ENCODE assay signal across 20 cellular contexts in the genomic region with DNA sequence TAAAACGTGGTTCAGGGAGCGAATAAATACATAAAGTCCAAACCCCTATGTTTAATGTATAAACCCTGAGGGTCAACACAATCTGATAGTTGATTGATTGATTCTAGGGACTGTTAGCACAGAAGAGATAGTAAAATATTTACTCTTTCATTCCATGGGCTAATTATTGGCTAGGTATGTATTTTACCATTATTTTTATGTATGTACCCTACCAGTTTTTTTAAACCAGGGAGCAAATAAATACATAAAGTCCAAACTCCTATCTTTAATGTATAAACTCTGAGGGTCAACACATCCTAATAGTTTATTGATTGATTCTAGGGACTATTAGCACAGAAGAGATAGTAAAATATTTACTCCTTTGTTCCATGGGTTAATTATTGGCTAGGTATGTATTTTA.
"Had no signal": no experiment of that assay in that cellular context is flagged by ENCODE, and none has a peak within 500 bp of the region (broad histone marks: within the 10 kb centered on the region; RNA-seq: fewer than 3 reads in every experiment).

No MANE protein-coding gene starts in this region.

- H3K9ac ChIP-seq: neural progenitor cell, parathyroid adenoma had no signal

- H3K9me3 Mint-ChIP-seq: nephron; neural progenitor cell; stimulated activated naive B cell treated with anti-CD40 and anti-IgM and Interleukin-4, amounts not matched to agents 10 μg/mL and 1 μg/mL and 100 μg/mL, for 72 hours; stimulated activated naive CD8-positive, alpha-beta T cell treated with anti-CD3 and anti-CD28 coated beads, Interleukin-15, Interleukin-2, amounts not matched to agents 100 ng/mL and 50 ng/mL, for 24 hours had no signal

- ATAC-seq: gastrocnemius medialis; naive thymus-derived CD4-positive, alpha-beta T cell; stimulated activated naive B cell treated with anti-CD40 and anti-IgM and Interleukin-4, amounts not matched to agents 10 μg/mL and 1 μg/mL and 100 μg/mL, for 72 hours had no signal

- H3K4me1 ChIP-seq: neural progenitor cell, parathyroid adenoma, prostate gland had no signal

- H3K36me3 ChIP-seq: gastrocnemius medialis, neural progenitor cell, prostate gland, right atrium auricular region, transverse colon had no signal

- H3K27me3 ChIP-seq: gastrocnemius medialis, neural progenitor cell, right atrium auricular region, sigmoid colon, spleen, transverse colon had no signal

- H3K4me3 Mint-ChIP-seq: nephron; neural progenitor cell; stimulated activated naive B cell treated with anti-CD40 and anti-IgM and Interleukin-4, amounts not matched to agents 10 μg/mL and 1 μg/mL and 100 μg/mL, for 72 hours; stimulated activated naive CD8-positive, alpha-beta T cell treated with anti-CD3 and anti-CD28 coated beads, Interleukin-15, Interleukin-2, amounts not matched to agents 100 ng/mL and 50 ng/mL, for 24 hours had no signal

- H3K27me3 Mint-ChIP-seq: naive thymus-derived CD4-positive, alpha-beta T cell; stimulated activated naive B cell treated with anti-CD40 and anti-IgM and Interleukin-4, amounts not matched to agents 10 μg/mL and 1 μg/mL and 100 μg/mL, for 72 hours; stimulated activated naive CD8-positive, alpha-beta T cell treated with anti-CD3 and anti-CD28 coated beads, Interleukin-15, Interleukin-2, amounts not matched to agents 100 ng/mL and 50 ng/mL, for 24 hours had no signal

- H3K4me3 ChIP-seq: gastrocnemius medialis, neural progenitor cell, prostate gland, right atrium auricular region, sigmoid colon, spleen, transverse colon had no signal

- H3K27ac ChIP-seq: gastrocnemius medialis, neural progenitor cell, parathyroid adenoma, prostate gland, right atrium auricular region, sigmoid colon, spleen, transverse colon had no signal

- DNase-seq: cortex of kidney; effector CD4-positive, alpha-beta T cell; foreskin fibroblast; gastrocnemius medialis; head of caudate nucleus; kidney; mesenchymal stem cell; midbrain; naive thymus-derived CD4-positive, alpha-beta T cell; sigmoid colon; spleen; stimulated activated CD4-positive, alpha-beta T cell treated with anti-CD3 and anti-CD28 coated beads, Interleukin-2, amount 100 ng/mL, for 48 hours; stimulated activated naive B cell treated with anti-CD40 and anti-IgM and Interleukin-4, amounts not matched to agents 10 μg/mL and 1 μg/mL and 100 μg/mL, for 72 hours; transverse colon had no signal

- H3K27ac Mint-ChIP-seq: neural progenitor cell; stimulated activated naive B cell treated with anti-CD40 and anti-IgM and Interleukin-4, amounts not matched to agents 10 μg/mL and 1 μg/mL and 100 μg/mL, for 72 hours; stimulated activated naive CD8-positive, alpha-beta T cell treated with anti-CD3 and anti-CD28 coated beads, Interleukin-15, Interleukin-2, amounts not matched to agents 100 ng/mL and 50 ng/mL, for 24 hours had no signal

- H3K9me3 ChIP-seq: gastrocnemius medialis, prostate gland, right atrium auricular region, sigmoid colon, spleen, transverse colon had no signal

- H3K4me1 Mint-ChIP-seq: neural progenitor cell had no signal
